8 cellular contexts compared by ENCODE assay signal in the genomic region with DNA sequence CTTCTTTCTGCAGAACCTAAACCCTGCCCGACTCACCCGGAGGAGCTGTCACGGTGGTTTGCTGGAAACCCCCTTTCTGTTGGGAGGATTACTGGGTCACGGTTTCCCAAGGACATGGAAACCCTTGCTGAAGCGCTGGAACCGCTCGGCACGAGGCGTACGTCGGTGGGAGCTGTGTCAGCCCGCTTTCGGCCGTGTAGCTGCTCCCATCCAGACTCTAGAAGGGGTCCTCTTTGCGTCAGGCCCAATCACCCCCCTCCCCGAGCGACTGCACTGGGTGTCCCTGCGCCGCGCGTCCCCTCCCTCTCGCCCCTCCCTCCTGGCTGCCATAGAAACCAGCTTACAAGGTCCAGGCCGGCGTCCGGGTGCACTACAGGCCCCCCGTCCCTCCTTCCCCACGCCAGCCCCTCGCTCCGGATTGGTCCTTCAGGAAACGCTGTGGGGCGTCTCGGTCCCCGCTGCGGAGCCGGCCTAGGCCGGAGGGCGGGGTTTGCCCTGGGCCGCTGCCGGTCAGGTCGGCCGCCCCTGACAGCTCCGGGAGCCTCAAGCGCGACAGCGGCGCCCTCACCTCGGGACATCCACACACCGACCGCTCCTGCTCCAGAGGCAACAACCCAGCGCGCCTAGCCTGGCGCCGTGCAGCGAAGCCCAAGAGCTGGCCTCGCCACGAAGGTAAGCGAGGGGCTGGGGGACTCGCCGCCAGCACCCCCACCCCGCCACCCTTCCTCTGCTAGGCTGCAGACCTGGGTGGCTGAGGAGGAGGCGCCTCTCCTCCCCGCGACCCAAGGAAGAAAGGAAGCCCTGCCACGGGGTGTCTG. TPM values are rescaled to one million over a fixed set of nuclear protein-coding genes. Genes with fewer than 3 reads are reported as not detected.
DNase-seq lines count a peak whose midpoint lies in the region; ATAC-seq lines count a peak whose summit lies in the region.

TSS of gene NIM1K (plus strand) at position 486 of the 818 bp plus-strand sequence. CDS start 53,551 bp downstream, outside the sequence.

- peak; percentile 81 for ATAC-seq in GM18511 (IDR thresholded peaks at IDR 0.05; ENCODE audit: unreplicated experiment)
- ATAC-seq in HG02642 (IDR thresholded peaks at IDR 0.05; ENCODE audit: poor library complexity, unreplicated experiment), result peak; percentile 88
- ATAC-seq in esophagus mucosa, result peak; percentile 63
- peak; percentile 67 for ATAC-seq in stimulated activated naive CD8-positive, alpha-beta T cell treated with anti-CD3 and anti-CD28 coated beads, Interleukin-15, Interleukin-2, amounts not matched to agents 100 U/mL and 50 U/mL, for 24 hours

- peaks cover 8% of the 10 kb centered on the region for H3K4me1 ChIP-seq in mucosa of stomach (ENCODE audit: control insufficient read depth, insufficient read depth, low read length)

- H3K27me3 ChIP-seq in mucosa of stomach (ENCODE audit: control insufficient read depth, insufficient read depth, low read length), result peaks cover 2% of the 10 kb centered on the region

- peak within 1 kb of the TSS; percentile 14 for H3K4me3 ChIP-seq in mucosa of stomach (ENCODE audit: low read length)

- H3K9me3 ChIP-seq in mucosa of stomach (ENCODE audit: control insufficient read depth, low read length), result no peaks in the 10 kb centered on the region

- H3K9ac ChIP-seq in mucosa of stomach (ENCODE audit: low read length), result peak within 1 kb of the TSS; percentile 37

- H3K36me3 ChIP-seq in mucosa of stomach (ENCODE audit: control insufficient read depth, insufficient read depth, low read length), result no peaks in the 10 kb centered on the region

- DNase-seq in NCI-H2196 (lab: John Stamatoyannopoulos, UW; ENCODE audit: unreplicated experiment) (peak; percentile 67), activated T-cell treated with anti-CD3 and anti-CD28 coated beads for 48 hours (ENCODE audit: low read depth) (peak; percentile 38), amniotic stem cell (lab: John Stamatoyannopoulos, UW) (no peak)
- DNase-seq in stimulated activated naive CD8-positive, alpha-beta T cell treated with anti-CD3 and anti-CD28 coated beads, Interleukin-15, Interleukin-2, amounts not matched to agents 100 U/mL and 50 U/mL, for 24 hours, result peak; percentile 56

RNA-seq across cellular contexts. Expression of gene NIM1K, which starts in this region (rescaled TPM):
- not detected for total RNA-seq in esophagus mucosa

Comparison
In these comparisons a context has a peak if more than half of its experiments do, and no peak if none do; other contexts are left out.
1. Peak in ATAC-seq in esophagus mucosa; RNA of the gene not detected or under 1 TPM.